8 cellular contexts compared by ENCODE assay signal in genomic region chr10:34638405-34639054, GRCh38.
DNase-seq lines count a peak whose midpoint lies in the region; ATAC-seq, FAIRE-seq and TF ChIP-seq lines count a peak whose summit lies in the region.

No MANE protein-coding gene starts in this region.

- FAIRE-seq in HTR-8/SVneo (lab: Jason Lieb, UNC) = peak; percentile 97

- 17 to 19% methylated on average over 4 of the region's 4 CpGs for WGBS in tibial nerve, 2 donors

- H3K79me2 ChIP-seq in osteoblast (ENCODE audit: insufficient read depth, low read length) = peaks cover 21% of the 10 kb centered on the region

- TF ChIP-seq POLR2A in tibial nerve (IDR thresholded peaks at IDR 0.05) = no peak

- in situ Hi-C loops in ACHN (cut with HindIII; ENCODE audit: low pct_ligation_motif_present, low pct_unique_long_range_greater_than_20kb, low sequenced_read_pairs) = no loop called here

- H3K9me3 ChIP-seq in osteoblast (ENCODE audit: low read depth, low read length) = no peaks in the 10 kb centered on the region
- no peaks in the 10 kb centered on the region for H3K9me3 ChIP-seq in tibial nerve

- H3K4me3 Mint-ChIP-seq in activated T-helper 17 cell treated with anti-CD3 and anti-CD28 coated beads, Interleukin-2, amount 50 U/mL, for 72 hours = no peak overlapping the region

- H3K27ac Mint-ChIP-seq in activated T-helper 17 cell treated with anti-CD3 and anti-CD28 coated beads, Interleukin-2, amount 50 U/mL, for 72 hours = no peak overlapping the region

- H3K27me3 ChIP-seq in osteoblast (ENCODE audit: insufficient read depth, low read length) (no peaks in the 10 kb centered on the region), tibial nerve (no peaks in the 10 kb centered on the region)

- H3K4me3 ChIP-seq in foreskin fibroblast (ENCODE audit: low read depth in 1 of 2, low read length in 2 of 2) (no peak overlapping the region), osteoblast (ENCODE audit: insufficient read depth, low read length) (no peak overlapping the region), tibial nerve (no peak overlapping the region)

- no peak overlapping the region for H2AFZ ChIP-seq in osteoblast (ENCODE audit: low read length)

- peaks cover 31% of the 10 kb centered on the region for H4K20me1 ChIP-seq in osteoblast (ENCODE audit: insufficient read depth, low read length)

- ATAC-seq in GM18499 (IDR thresholded peaks at IDR 0.05; ENCODE audit: insufficient read depth, unreplicated experiment) = peak; percentile 41
- peak; percentile 37 for ATAC-seq in activated T-helper 17 cell treated with anti-CD3 and anti-CD28 coated beads, Interleukin-2, amount 50 U/mL, for 72 hours (replicated peaks)

- H3K9me3 Mint-ChIP-seq in activated T-helper 17 cell treated with anti-CD3 and anti-CD28 coated beads, Interleukin-2, amount 50 U/mL, for 72 hours = no peaks in the 10 kb centered on the region

- H3K27ac ChIP-seq in osteoblast (ENCODE audit: low read depth, low read length) (peak overlapping the region; percentile 5), tibial nerve (no peak overlapping the region)

- H3K4me2 ChIP-seq in osteoblast (ENCODE audit: insufficient read depth, low read length) = peak overlapping the region; percentile 18

- peaks cover 9% of the 10 kb centered on the region for H3K4me1 ChIP-seq in osteoblast (ENCODE audit: insufficient read depth, low read length)
- peaks cover 0 to 36% (median 6%) of the 10 kb centered on the region in 4 donors for H3K4me1 ChIP-seq in tibial nerve

- H3K4me1 Mint-ChIP-seq in activated T-helper 17 cell treated with anti-CD3 and anti-CD28 coated beads, Interleukin-2, amount 50 U/mL, for 72 hours = peaks cover 5% of the 10 kb centered on the region

- peak in 1 of 2 donors; percentile 74 for TF ChIP-seq EP300 in tibial nerve (IDR thresholded peaks at IDR 0.05)

- TF ChIP-seq CTCF in foreskin fibroblast (IDR thresholded peaks at IDR 0.05; ENCODE audit: low read depth, low read length) (peak; percentile 86), osteoblast (IDR thresholded peaks at IDR 0.05; ENCODE audit: extremely low read depth, low read depth, low read length) (peak; percentile 97), tibial nerve (IDR thresholded peaks at IDR 0.05) (peak; percentile 82 to 94 (median 90))

- DNase-seq in ACHN (peak; percentile 74), HTR-8/SVneo (ENCODE audit: insufficient read length, low spot score) (peak; percentile 86), RPMI7951 (ENCODE audit: low read depth) (peak; percentile 74), foreskin fibroblast (peak; percentile 77 to 93), osteoblast (ENCODE audit: insufficient read length, low spot score, missing footprints) (peak; percentile 88), tibial nerve (ENCODE audit: low spot score in 2 of 2) (peak; percentile 85 to 97)

- peaks cover 5% of the 10 kb centered on the region for H3K27me3 Mint-ChIP-seq in activated T-helper 17 cell treated with anti-CD3 and anti-CD28 coated beads, Interleukin-2, amount 50 U/mL, for 72 hours

- H3K36me3 ChIP-seq in osteoblast (ENCODE audit: insufficient read depth, low read length) (no peaks in the 10 kb centered on the region), tibial nerve (no peaks in the 10 kb centered on the region)

- no peaks in the 10 kb centered on the region for H3K36me3 Mint-ChIP-seq in activated T-helper 17 cell treated with anti-CD3 and anti-CD28 coated beads, Interleukin-2, amount 50 U/mL, for 72 hours (ENCODE audit: low read depth)
